2 cellular contexts compared by ENCODE assay signal in the genomic region with DNA sequence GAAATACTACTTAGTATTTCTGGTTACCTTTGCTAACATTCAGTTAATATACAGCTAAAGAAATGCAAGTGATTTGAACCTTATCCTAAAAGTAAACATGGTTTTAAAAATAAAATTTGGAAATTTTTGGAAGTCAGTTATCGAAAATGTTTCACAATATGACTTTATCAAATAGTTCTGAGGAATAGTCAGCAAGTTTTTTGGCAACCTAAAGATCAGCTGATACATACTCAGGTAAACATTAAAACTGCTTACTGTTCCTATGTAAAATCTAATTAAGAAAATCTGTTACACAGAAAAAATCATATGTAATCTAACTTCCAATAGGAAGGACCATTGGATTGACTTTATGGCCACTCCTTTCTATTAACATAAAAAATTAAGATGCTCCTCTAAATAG.
TF ChIP-seq lines count a peak whose summit lies in the region.

No MANE protein-coding gene starts in this region.

TF ChIP-seq in liver, 16 proteins besides CTCF, POLR2A, EP300 and RAD21:
- TF ChIP-seq, protein P1, sequence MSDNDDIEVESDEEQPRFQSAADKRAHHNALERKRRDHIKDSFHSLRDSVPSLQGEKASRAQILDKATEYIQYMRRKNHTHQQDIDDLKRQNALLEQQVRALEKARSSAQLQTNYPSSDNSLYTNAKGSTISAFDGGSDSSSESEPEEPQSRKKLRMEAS (IDR thresholded peaks at IDR 0.05), result no peak
- TF ChIP-seq FOXA2 (IDR thresholded peaks at IDR 0.05), result peak; percentile 32
TF ChIP-seq in liver: peak in this region for 1.

TF ChIP-seq in HepG2, 621 proteins besides CTCF, POLR2A, EP300 and RAD21:
- no peak for TF ChIP-seq MZF1 (CRISPR knock-in tag; IDR thresholded peaks at IDR 0.05; ENCODE audit: borderline replicate concordance)
- TF ChIP-seq ZNF747 (CRISPR knock-in tag; IDR thresholded peaks at IDR 0.05; ENCODE audit: borderline replicate concordance), result no peak
- TF ChIP-seq BRD4 (CRISPR knock-in tag; IDR thresholded peaks at IDR 0.05), result no peak
- no peak for TF ChIP-seq ZNF775 (CRISPR knock-in tag; IDR thresholded peaks at IDR 0.05; ENCODE audit: borderline replicate concordance)
- TF ChIP-seq NFE2L1 (CRISPR knock-in tag; IDR thresholded peaks at IDR 0.05; ENCODE audit: borderline replicate concordance), result no peak
- no peak for TF ChIP-seq MAFG (CRISPR knock-in tag; IDR thresholded peaks at IDR 0.05)
- no peak for TF ChIP-seq ZNF460 (CRISPR knock-in tag; IDR thresholded peaks at IDR 0.05; ENCODE audit: borderline replicate concordance)
- no peak for TF ChIP-seq RFX5 (IDR thresholded peaks at IDR 0.05; ENCODE audit: low read depth, low read length)
- no peak for TF ChIP-seq AKAP8 (CRISPR knock-in tag; IDR thresholded peaks at IDR 0.05)
